In genomic region chr1:11340248-11340632, GRCh38 we compare ENCODE assay signal across 1 cellular context.
TF ChIP-seq lines count a peak whose summit lies in the region.

No MANE protein-coding gene starts in this region.

TF ChIP-seq in GM23338, 12 proteins besides CTCF, POLR2A, EP300 and RAD21 (continued from another document):
- TF ChIP-seq ZNF462 (CRISPR knock-in tag; IDR thresholded peaks at IDR 0.05), result no peak
- no peak for TF ChIP-seq ZNF114 (CRISPR knock-in tag; IDR thresholded peaks at IDR 0.05)
- TF ChIP-seq NANOG (IDR thresholded peaks at IDR 0.05; ENCODE audit: borderline replicate concordance), result no peak
